ENCODE assay signal across 30 cellular contexts in genomic region chr2:113131343-113131933, GRCh38. TPM values are rescaled to one million over a fixed set of nuclear protein-coding genes. Genes with fewer than 3 reads are reported as not detected.
"Had no signal": no experiment of that assay in that cellular context is flagged by ENCODE, and none has a peak within 500 bp of the region (broad histone marks: within the 10 kb centered on the region; RNA-seq: fewer than 3 reads in every experiment).

No MANE protein-coding gene starts in this region.

- ATAC-seq: body of pancreas, Panc1, Right ventricle myocardium inferior, T-cell had no signal

- FAIRE-seq: TTC549 had no signal

- H3K4me1 ChIP-seq: ascending aorta, body of pancreas had no signal

- DNase-seq: activated B cell treated with CpG ODN at 0.5 μM for 24 hours; activated CD4-positive, alpha-beta T cell treated with anti-CD3 and anti-CD28 coated beads for 1 hour; activated CD4-positive, alpha-beta T cell treated with anti-CD3 and anti-CD28 coated beads, Interleukin-2, amount 10 ng/mL, durations not matched to agents 24 days and 14 days; activated CD4-positive, alpha-beta T cell treated with anti-CD3 and anti-CD28 coated beads, Interleukin-2, amount 50 U/mL, for 48 hours; activated CD8-positive, alpha-beta memory T cell treated with anti-CD3 and anti-CD28 coated beads, Interleukin-2, amount 50 U/mL, for 48 hours; activated effector memory CD4-positive, alpha-beta T cell treated with Interleukin-2 at 50 U/mL for 16 hours; activated naive CD4-positive, alpha-beta T cell; activated T-cell treated with anti-CD3 and anti-CD28 coated beads, Interleukin-2, amount 50 U/mL, for 1 hour; body of pancreas; cerebellar nuclear complex; MG63; MV-4-11; NCI-H1092 treated with DMSO at 0.1 percent for 48 hours; NCI-H1436; NCI-H1694 treated with DMSO at 0.1 percent for 48 hours; NCI-H2029 treated with DMSO at 0.1 percent for 48 hours; NCI-H345; NCI-H510A; NCI-H69; NK-92 treated with Interleukin-12 subunit alpha and Interleukin-12 subunit beta, amount 100 ng/mL, for 24 hours; OCI-M1; RPMI8226; T-cell; T-helper 2 cell; T1000 had no signal

- H3K36me3 ChIP-seq: ascending aorta, MG63 had no signal

- H3K4me3 ChIP-seq: ascending aorta, body of pancreas, MG63, SK-N-MC had no signal

- H3K27ac ChIP-seq: ascending aorta, body of pancreas, SK-N-MC had no signal

- H3K9me3 ChIP-seq: ascending aorta, body of pancreas, MG63 had no signal

- H3K27me3 ChIP-seq: ascending aorta, body of pancreas, MG63 had no signal

RNA-seq across cellular contexts. Expression of gene IL1RN, which starts 4.0 kb away (rescaled TPM):
- total RNA-seq: activated B cell treated with CpG ODN at 0.5 μM for 24 hours, ascending aorta, T-cell had no signal
